8 cellular contexts compared by ENCODE assay signal in genomic region chr2:191285252-191285651, GRCh38.
"Had no signal": no experiment of that assay in that cellular context is flagged by ENCODE, and none has a peak within 500 bp of the region (broad histone marks: within the 10 kb centered on the region; RNA-seq: fewer than 3 reads in every experiment).

No MANE protein-coding gene starts in this region.

- ATAC-seq: HCT116, HepG2 had no signal

- DNase-seq: GM23248, GOT3, H7, HFFc6, KBM-7 had no signal

- H3K36me3 Mint-ChIP-seq: IgD-negative memory B cell had no signal

- H3K4me3 Mint-ChIP-seq: HFFc6, IgD-negative memory B cell had no signal

- H3K27ac Mint-ChIP-seq: HFFc6 had no signal

- H3K9me3 Mint-ChIP-seq: HFFc6, IgD-negative memory B cell had no signal

- H3K27me3 Mint-ChIP-seq: IgD-negative memory B cell had no signal
